9 cellular contexts compared by ENCODE assay signal in the genomic region with DNA sequence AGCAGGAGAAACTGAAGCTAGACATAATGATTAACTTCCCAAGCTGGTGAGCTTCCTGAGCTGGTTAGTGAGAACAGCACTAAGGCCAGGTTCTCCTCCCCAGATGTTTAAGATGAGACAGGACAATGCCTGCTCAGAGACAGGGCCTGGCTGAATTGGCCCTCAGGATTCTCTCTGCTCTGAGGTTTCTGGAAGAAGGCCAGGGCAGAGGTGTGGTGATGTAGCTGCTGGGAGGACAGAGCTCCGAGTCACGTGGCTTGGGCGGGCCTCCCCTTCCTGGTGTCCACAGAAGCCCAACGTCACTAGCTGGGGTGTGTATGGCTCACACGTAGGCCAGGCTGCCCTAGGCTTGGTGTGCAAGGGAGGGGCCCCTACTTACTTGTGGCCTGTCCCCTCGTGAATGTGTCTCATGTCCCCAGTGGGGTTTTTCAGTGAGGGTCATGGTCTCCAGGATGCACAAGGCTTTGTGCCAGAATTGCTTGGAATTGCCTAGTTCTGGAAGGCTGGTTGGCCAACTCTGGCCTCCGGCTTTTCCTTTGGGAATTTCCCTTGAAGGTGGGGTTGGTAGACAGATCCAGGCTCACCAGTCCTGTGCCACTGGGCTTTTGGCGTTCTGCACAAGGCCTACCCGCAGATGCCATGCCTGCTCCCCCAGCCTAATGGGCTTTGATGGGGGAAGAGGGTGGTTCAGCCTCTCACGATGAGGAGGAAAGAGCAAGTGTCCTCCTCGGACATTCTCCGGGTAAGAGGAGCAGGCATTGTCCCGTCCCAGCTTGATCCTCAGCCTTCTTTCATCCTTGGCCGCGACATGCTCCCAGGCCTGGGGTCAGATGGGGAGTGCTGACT. TPM values are rescaled to one million over a fixed set of nuclear protein-coding genes. Genes with fewer than 3 reads are reported as not detected.
DNase-seq lines count a peak whose midpoint lies in the region; ATAC-seq and TF ChIP-seq lines count a peak whose summit lies in the region.
"Had no signal": no experiment of that assay in that cellular context is flagged by ENCODE, and none has a peak within 500 bp of the region (broad histone marks: within the 10 kb centered on the region; RNA-seq: fewer than 3 reads in every experiment).

No MANE protein-coding gene starts in this region.

- no peaks in the 10 kb centered on the region for H3K27me3 Mint-ChIP-seq in T-cell

- H3K4me1 Mint-ChIP-seq in T-cell: peaks cover 67 to 88% (median 73%) of the 10 kb centered on the region in 3 donors

- DNase-seq in GM19238 (ENCODE audit: insufficient read length, low spot score) (peak; percentile 73), T-cell (peak in 31 of 34 experiments; percentile 31 to 73 (median 50)), epithelial cell of prostate (ENCODE audit: low read depth, low spot score) (peak; percentile 92), T1000 (lab: John Stamatoyannopoulos, UW) (no peak), iPS-NIHi11 (ENCODE audit: low spot score) (no peak)

- H3K4me3 ChIP-seq in BLaER1: no peak overlapping the region
- H3K4me3 ChIP-seq in parathyroid adenoma (ENCODE audit: low read depth, low read length): no peak overlapping the region
- H3K4me3 ChIP-seq: HAP-1 had no signal

- peak overlapping the region; percentile 92 for H3K4me2 ChIP-seq in BLaER1
- H3K4me2 ChIP-seq in parathyroid adenoma (ENCODE audit: low read length): no peak overlapping the region

- peak overlapping the region; percentile 68 for H3K27ac ChIP-seq in BLaER1
- peak overlapping the region; percentile 59 for H3K27ac ChIP-seq in epithelial cell of prostate
- no peak overlapping the region for H3K27ac ChIP-seq in parathyroid adenoma

- peak overlapping the region; percentile 95 for H3K27ac Mint-ChIP-seq in T-cell

- peak; percentile 68 for ATAC-seq in HG03175 (IDR thresholded peaks at IDR 0.05; ENCODE audit: unreplicated experiment)
- ATAC-seq in T-cell (replicated peaks in 1 of 4): peak; percentile 15 to 55 (median 31)

- H3K36me3 Mint-ChIP-seq in T-cell: peaks cover 6% of the 10 kb centered on the region

- no peak for TF ChIP-seq CTCF in parathyroid adenoma (IDR thresholded peaks at IDR 0.05)

- H3K36me3 ChIP-seq in BLaER1: no peaks in the 10 kb centered on the region
- H3K36me3 ChIP-seq in parathyroid adenoma (ENCODE audit: control insufficient read depth, insufficient read depth, low read length): no peaks in the 10 kb centered on the region
- H3K36me3 ChIP-seq: HAP-1 had no signal

- peaks cover 60% of the 10 kb centered on the region for H3K4me1 ChIP-seq in BLaER1
- peaks cover 8% of the 10 kb centered on the region for H3K4me1 ChIP-seq in parathyroid adenoma
- H3K4me1 ChIP-seq: HAP-1 had no signal

- H4K20me1 ChIP-seq in BLaER1: no peaks in the 10 kb centered on the region

- peak overlapping the region; percentile 43 to 85 (median 84) for H3K4me3 Mint-ChIP-seq in T-cell

- H3K9me3 ChIP-seq in BLaER1 (no peaks in the 10 kb centered on the region), parathyroid adenoma (ENCODE audit: control insufficient read depth, low read length) (no peaks in the 10 kb centered on the region)
- H3K9me3 ChIP-seq: HAP-1 had no signal

- no peaks in the 10 kb centered on the region for H3K9me3 Mint-ChIP-seq in T-cell

- H3K27me3 ChIP-seq in BLaER1 (no peaks in the 10 kb centered on the region), parathyroid adenoma (ENCODE audit: control insufficient read depth, insufficient read depth, low read length) (no peaks in the 10 kb centered on the region)

- peak overlapping the region; percentile 44 for H2AFZ ChIP-seq in parathyroid adenoma

- H3K9ac ChIP-seq in BLaER1: no peak overlapping the region
- no peak overlapping the region for H3K9ac ChIP-seq in parathyroid adenoma

- POLR2A ChIA-PET in T-cell (lab: Charles Lee): interaction anchor here (0.5 to 0.8 kb wide), 5 partner anchors 15 to 532 kb away, joined by 3 to 6 read pairs (median 3); a partner anchor contains a TSS

- no peaks in the 10 kb centered on the region for H3K79me2 ChIP-seq in parathyroid adenoma

- CTCF ChIA-PET in T-cell (lab: Charles Lee): interaction anchor here in 1 of 2 donors (0.8 to 1.6 kb wide), 5 partner anchors 12 to 110 kb away, joined by 3 to 6 read pairs (median 3); no protein-coding TSS in a partner anchor

RNA-seq across cellular contexts. Expression of a gene that starts 3.4 kb away (rescaled TPM):
- 1 to 10 TPM; 2.4 to 7.6 (median 3.1) TPM for total RNA-seq in T-cell

RNA-seq across cellular contexts. Expression of a gene that starts 15.7 kb away (rescaled TPM):
- 10 to 100 TPM; 38.8 to 85.2 (median 69.6) TPM for total RNA-seq in T-cell

RNA-seq across cellular contexts. Expression of a gene that starts 45.1 kb away (rescaled TPM):
- 100 to 1,000 TPM; 243 to 380 (median 294) TPM for total RNA-seq in T-cell

Comparison
In these comparisons a context has a peak if more than half of its experiments do, and no peak if none do; other contexts are left out.
1. DNase-seq: peak in GM19238 (single experiment), T-cell (31 of 34) and epithelial cell of prostate (single experiment); none in T1000 (single experiment) and iPS-NIHi11 (single experiment).